8 cellular contexts compared by ENCODE assay signal in genomic region chr14:68792830-68793733, GRCh38. TPM values are rescaled to one million over a fixed set of nuclear protein-coding genes. Genes with fewer than 3 reads are reported as not detected.
DNase-seq lines count a peak whose midpoint lies in the region; ATAC-seq, FAIRE-seq and TF ChIP-seq lines count a peak whose summit lies in the region.

Gene ZFP36L1, minus strand, starts transcription at chr14:68793067. Its CDS starts 129 bp downstream, at chr14:68792938.

- FAIRE-seq in A549 (lab: Jason Lieb, UNC), result no peak

- H3K4me3 Mint-ChIP-seq in natural killer cell treated with Interleukin-12 subunit alpha and Interleukin-12 subunit beta and Interleukin-15 and Interleukin-18, amount 100 ng/mL, for 72 hours, result peak within 1 kb of the TSS; percentile 94

- peaks cover 10% of the 10 kb centered on the region for H3K36me3 Mint-ChIP-seq in natural killer cell treated with Interleukin-12 subunit alpha and Interleukin-12 subunit beta and Interleukin-15 and Interleukin-18, amount 100 ng/mL, for 72 hours

- peak within 1 kb of the TSS; percentile 99 for H3K27ac Mint-ChIP-seq in natural killer cell treated with Interleukin-12 subunit alpha and Interleukin-12 subunit beta and Interleukin-15 and Interleukin-18, amount 100 ng/mL, for 72 hours

- peak within 1 kb of the TSS; percentile 92 for H3K4me2 ChIP-seq in A549

- ATAC-seq in A549, result peak; percentile 44 to 58
- peak; percentile 35 for ATAC-seq in GM18868 (IDR thresholded peaks at IDR 0.05; ENCODE audit: unreplicated experiment)
- ATAC-seq in HG03432 (IDR thresholded peaks at IDR 0.05; ENCODE audit: unreplicated experiment), result peak; percentile 37
- ATAC-seq in natural killer cell treated with Interleukin-12 subunit alpha and Interleukin-12 subunit beta and Interleukin-15 and Interleukin-18, amount 100 ng/mL, for 72 hours, result peak; percentile 64 to 73

- DNase-seq in A549 (ENCODE audit: low read depth in 1 of 2, low spot score in 1 of 2) (peak; percentile 92 to 97), RPMI7951 (ENCODE audit: low read depth) (peak; percentile 97), fibroblast of peridontal ligament (ENCODE audit: extremely low read depth) (peak; percentile 97)
- DNase-seq in activated effector memory CD4-positive, alpha-beta T cell treated with Interleukin-2 at 50 U/mL for 16 hours, result peak; percentile 86
- DNase-seq in natural killer cell treated with Interleukin-12 subunit alpha and Interleukin-12 subunit beta and Interleukin-15 and Interleukin-18, amount 100 ng/mL, for 72 hours (ENCODE audit: low spot score), result peak; percentile 91
- peak; percentile 87 to 94 (median 92) for DNase-seq in stimulated activated naive CD4-positive, alpha-beta T cell (lab: John Stamatoyannopoulos, UW)

- H3K27ac ChIP-seq in A549, result peak within 1 kb of the TSS; percentile 99 to 100

- no peaks in the 10 kb centered on the region for H3K27me3 Mint-ChIP-seq in natural killer cell treated with Interleukin-12 subunit alpha and Interleukin-12 subunit beta and Interleukin-15 and Interleukin-18, amount 100 ng/mL, for 72 hours

- no peak; a peak in 1 of 5 replicates for TF ChIP-seq RAD21 in A549 (conservative IDR thresholded peaks at IDR 0.05 in 1 of 2, IDR thresholded peaks at IDR 0.05 in 1 of 2)

- peaks cover 59 to 61% of the 10 kb centered on the region in 2 donors for H3K4me1 Mint-ChIP-seq in natural killer cell treated with Interleukin-12 subunit alpha and Interleukin-12 subunit beta and Interleukin-15 and Interleukin-18, amount 100 ng/mL, for 72 hours (ENCODE audit: low read depth in 2 of 2)

- TF ChIP-seq CTCF in A549 (IDR thresholded peaks at IDR 0.05), result no peak

- H3K4me1 ChIP-seq in A549, result peaks cover 13% of the 10 kb centered on the region

- no peaks in the 10 kb centered on the region for H3K9me3 Mint-ChIP-seq in natural killer cell treated with Interleukin-12 subunit alpha and Interleukin-12 subunit beta and Interleukin-15 and Interleukin-18, amount 100 ng/mL, for 72 hours

- peak; percentile 100 for TF ChIP-seq POLR2A in A549 (IDR thresholded peaks at IDR 0.05; ENCODE audit: low read length)

- POLR2A ChIA-PET in A549 (lab: Yijun Ruan, JAX), result interaction anchor here (0.5 to 10.7 kb wide), 71 partner anchors 8 to 1098 kb away, joined by 3 to 187 read pairs (median 4); partner anchors contain the start of gene ZFYVE26

- TF ChIP-seq EP300 in A549 (IDR thresholded peaks at IDR 0.05), result peak in 1 of 2 experiments; percentile 57; a peak in 2 of 5 replicates

- peak within 1 kb of the TSS; percentile 95 for H3K4me3 ChIP-seq in A549

- no peaks in the 10 kb centered on the region for H3K9me3 ChIP-seq in A549

- under 1% methylated on average over 60 of the region's 60 CpGs for WGBS in A549 (ENCODE audit: missing lambda C conversion rate)

- CTCF ChIA-PET in A549 (lab: Yijun Ruan, JAX), result interaction anchor here (1.0 to 12.0 kb wide), 6 partner anchors 21 to 860 kb away, joined by 3 to 117 read pairs (median 16); no protein-coding TSS in a partner anchor

TF ChIP-seq in A549, 52 proteins besides CTCF, POLR2A, EP300 and RAD21 (continues in another document):
- TF ChIP-seq FOXS1 (CRISPR knock-in tag; IDR thresholded peaks at IDR 0.05) (no peak), REST (IDR thresholded peaks at IDR 0.05) (peak; percentile 66), TP53 (CRISPR knock-in tag; IDR thresholded peaks at IDR 0.05) (peak; percentile 69; the same call in 1 of the 2 replicates), EHMT2 (IDR thresholded peaks at IDR 0.05; ENCODE audit: low read depth) (no peak), RARB (CRISPR knock-in tag; IDR thresholded peaks at IDR 0.05) (0 out of 2 replicates have a peak, but pooled peaks have one; percentile 48), CHD2 (IDR thresholded peaks at IDR 0.05; ENCODE audit: low read length, partially characterized antibody) (no peak), ZNF302 (CRISPR knock-in tag; IDR thresholded peaks at IDR 0.05) (no peak), HDAC2 (IDR thresholded peaks at IDR 0.05) (no peak), ZC3H11A (IDR thresholded peaks at IDR 0.05) (no peak), HOXA7 (CRISPR knock-in tag; IDR thresholded peaks at IDR 0.05) (no peak), CEBPB (IDR thresholded peaks at IDR 0.05) (peak in 1 of 2 experiments; percentile 7; a peak in 1 of 4 replicates), MAFK (IDR thresholded peaks at IDR 0.05; ENCODE audit: partially characterized antibody) (no peak), MAZ (IDR thresholded peaks at IDR 0.05; ENCODE audit: borderline replicate concordance, low read depth, low read length) (peak; percentile 11; the same call in 1 of the 2 replicates), E2F6 (IDR thresholded peaks at IDR 0.05; ENCODE audit: borderline replicate concordance, low read depth) (no peak), ATOH8 (CRISPR knock-in tag; IDR thresholded peaks at IDR 0.05; ENCODE audit: low read depth) (0 out of 2 replicates have a peak, but pooled peaks have one; percentile 44), FOSB (CRISPR knock-in tag; IDR thresholded peaks at IDR 0.05) (no peak), KDM5A (IDR thresholded peaks at IDR 0.05) (no peak), EHF (CRISPR knock-in tag; IDR thresholded peaks at IDR 0.05) (peak; percentile 37; the same call in 1 of the 2 replicates), SMC3 (IDR thresholded peaks at IDR 0.05) (no peak; the same call in 1 of the 3 replicates), MAX (IDR thresholded peaks at IDR 0.05) (peak; percentile 59; the same call in 1 of the 2 replicates), ELK1 (IDR thresholded peaks at IDR 0.05; ENCODE audit: low read depth, low read length) (no peak), SREBF2 (IDR thresholded peaks at IDR 0.05) (no peak), ESRRA (IDR thresholded peaks at IDR 0.05; ENCODE audit: borderline replicate concordance, low read length) (no peak), HOXB5 (CRISPR knock-in tag; IDR thresholded peaks at IDR 0.05) (peak; percentile 45; the same call in 1 of the 2 replicates), JUN (IDR thresholded peaks at IDR 0.05) (peak; percentile 99)

RNA-seq across cellular contexts. Expression of gene ZFP36L1, which starts in this region (rescaled TPM):
- polyA plus RNA-seq in A549 (2011; rRNA removed) (73.8 and 76.4 TPM in 2 replicates), A549 (2017; fragmentation: RNase III; extraction: RNeasy Plus Mini Kit Qiagen cat#74134 plus additional on column Dnase treatment) (109 to 135 TPM (median 114 TPM) in 3 replicates)
- 303 and 417 TPM in 2 replicates for polyA plus RNA-seq in A549 (2012; cell fraction: cytosol; rRNA removed)
- 621 and 1,069 TPM in 2 replicates for polyA plus RNA-seq in A549 (2012; cell fraction: nucleus; rRNA removed)
- 45.3 and 60.5 TPM in 2 replicates for polyA minus RNA-seq in A549 (2011; rRNA and poly(A)+ RNA removed)
- 85.8 and 126 TPM in 2 replicates for total RNA-seq in RPMI7951 (2014; rRNA removed; shearing (Covaris generic))
- 10 to 100 TPM; 42.4 to 94.9 TPM for total RNA-seq in natural killer cell treated with Interleukin-12 subunit alpha and Interleukin-12 subunit beta and Interleukin-15 and Interleukin-18, amount 100 ng/mL, for 72 hours

Comparison
In these comparisons a context has a peak if more than half of its experiments do, and no peak if none do; other contexts are left out.
1. Peak in every context shown above with its lines: DNase-seq, ATAC-seq, H3K4me3 ChIP-seq and H3K27ac ChIP-seq.